1 cellular context compared by ENCODE assay signal in genomic region chr18:58761241-58761969, GRCh38.
TF ChIP-seq lines count a peak whose summit lies in the region.

No MANE protein-coding gene starts in this region.

TF ChIP-seq in GM12878, 131 proteins besides CTCF, POLR2A, EP300 and RAD21 (continued from another document and continues in another):
- TF ChIP-seq, protein P1, sequence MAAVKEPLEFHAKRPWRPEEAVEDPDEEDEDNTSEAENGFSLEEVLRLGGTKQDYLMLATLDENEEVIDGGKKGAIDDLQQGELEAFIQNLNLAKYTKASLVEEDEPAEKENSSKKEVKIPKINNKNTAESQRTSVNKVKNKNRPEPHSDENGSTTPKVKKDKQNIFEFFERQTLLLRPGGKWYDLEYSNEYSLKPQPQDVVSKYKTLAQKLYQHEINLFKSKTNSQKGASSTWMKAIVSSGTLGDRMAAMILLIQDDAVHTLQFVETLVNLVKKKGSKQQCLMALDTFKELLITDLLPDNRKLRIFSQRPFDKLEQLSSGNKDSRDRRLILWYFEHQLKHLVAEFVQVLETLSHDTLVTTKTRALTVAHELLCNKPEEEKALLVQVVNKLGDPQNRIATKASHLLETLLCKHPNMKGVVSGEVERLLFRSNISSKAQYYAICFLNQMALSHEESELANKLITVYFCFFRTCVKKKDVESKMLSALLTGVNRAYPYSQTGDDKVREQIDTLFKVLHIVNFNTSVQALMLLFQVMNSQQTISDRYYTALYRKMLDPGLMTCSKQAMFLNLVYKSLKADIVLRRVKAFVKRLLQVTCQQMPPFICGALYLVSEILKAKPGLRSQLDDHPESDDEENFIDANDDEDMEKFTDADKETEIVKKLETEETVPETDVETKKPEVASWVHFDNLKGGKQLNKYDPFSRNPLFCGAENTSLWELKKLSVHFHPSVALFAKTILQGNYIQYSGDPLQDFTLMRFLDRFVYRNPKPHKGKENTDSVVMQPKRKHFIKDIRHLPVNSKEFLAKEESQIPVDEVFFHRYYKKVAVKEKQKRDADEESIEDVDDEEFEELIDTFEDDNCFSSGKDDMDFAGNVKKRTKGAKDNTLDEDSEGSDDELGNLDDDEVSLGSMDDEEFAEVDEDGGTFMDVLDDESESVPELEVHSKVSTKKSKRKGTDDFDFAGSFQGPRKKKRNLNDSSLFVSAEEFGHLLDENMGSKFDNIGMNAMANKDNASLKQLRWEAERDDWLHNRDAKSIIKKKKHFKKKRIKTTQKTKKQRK (IDR thresholded peaks at IDR 0.05; ENCODE audit: low read depth, low read length): no peak
- TF ChIP-seq BMI1 (IDR thresholded peaks at IDR 0.05; ENCODE audit: borderline replicate concordance): no peak
- TF ChIP-seq CREM (IDR thresholded peaks at IDR 0.05; ENCODE audit: low read depth): peak; percentile 71
- TF ChIP-seq SIX5 (IDR thresholded peaks at IDR 0.05; ENCODE audit: low read depth, low read length, severe bottlenecking): no peak
- peak; percentile 87; the same call in 1 of the 2 replicates for TF ChIP-seq FOXM1 (IDR thresholded peaks at IDR 0.05; ENCODE audit: low read depth, low read length)
- TF ChIP-seq ZBTB40 (IDR thresholded peaks at IDR 0.05; ENCODE audit: borderline replicate concordance): no peak
- no peak for TF ChIP-seq TCF3 (IDR thresholded peaks at IDR 0.05; ENCODE audit: borderline replicate concordance, insufficient read depth, low read depth, low read length)
- TF ChIP-seq SPI1 (IDR thresholded peaks at IDR 0.05; ENCODE audit: borderline replicate concordance, insufficient read depth, low read depth, low read length): peak; percentile 81; the same call in 1 of the 2 replicates
- TF ChIP-seq POLR2AphosphoS5 (IDR thresholded peaks at IDR 0.05; ENCODE audit: low read length): no peak
- TF ChIP-seq, protein P2, sequence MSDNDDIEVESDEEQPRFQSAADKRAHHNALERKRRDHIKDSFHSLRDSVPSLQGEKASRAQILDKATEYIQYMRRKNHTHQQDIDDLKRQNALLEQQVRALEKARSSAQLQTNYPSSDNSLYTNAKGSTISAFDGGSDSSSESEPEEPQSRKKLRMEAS (IDR thresholded peaks at IDR 0.05; ENCODE audit: low read depth, low read length): no peak
- 0 out of 2 replicates have a peak, but pooled peaks have one; percentile 80 for TF ChIP-seq MTA3 (IDR thresholded peaks at IDR 0.05; ENCODE audit: borderline replicate concordance, low read length)
- no peak for TF ChIP-seq CBX5 (IDR thresholded peaks at IDR 0.05; ENCODE audit: low read depth)
- TF ChIP-seq JUNB (IDR thresholded peaks at IDR 0.05): peak; percentile 71
- TF ChIP-seq ZNF687 (IDR thresholded peaks at IDR 0.05): no peak
- TF ChIP-seq MXI1 (IDR thresholded peaks at IDR 0.05; ENCODE audit: low read depth, low read length): no peak
- no peak for TF ChIP-seq BRCA1 (IDR thresholded peaks at IDR 0.05; ENCODE audit: low read depth, low read length)
- TF ChIP-seq PML (IDR thresholded peaks at IDR 0.05; ENCODE audit: low read length): peak; percentile 69; the same call in 1 of the 2 replicates
- no peak for TF ChIP-seq CHD2 (IDR thresholded peaks at IDR 0.05; ENCODE audit: borderline replicate concordance, low read depth, low read length)
- TF ChIP-seq ZBTB11 (CRISPR knock-in tag; IDR thresholded peaks at IDR 0.05): no peak
- TF ChIP-seq SUPT20H (IDR thresholded peaks at IDR 0.05; ENCODE audit: borderline replicate concordance, control insufficient read depth, low read depth, low read length): no peak
- TF ChIP-seq SREBF2 (IDR thresholded peaks at IDR 0.05; ENCODE audit: low read length): no peak
- no peak for TF ChIP-seq FOXK2 (IDR thresholded peaks at IDR 0.05)
- peak; percentile 92 for TF ChIP-seq MEF2A (IDR thresholded peaks at IDR 0.05; ENCODE audit: insufficient read depth, low read depth, low read length)
- no peak for TF ChIP-seq NRF1 (conservative IDR thresholded peaks at IDR 0.05; ENCODE audit: low read depth, low read length)
- TF ChIP-seq, protein P3, sequence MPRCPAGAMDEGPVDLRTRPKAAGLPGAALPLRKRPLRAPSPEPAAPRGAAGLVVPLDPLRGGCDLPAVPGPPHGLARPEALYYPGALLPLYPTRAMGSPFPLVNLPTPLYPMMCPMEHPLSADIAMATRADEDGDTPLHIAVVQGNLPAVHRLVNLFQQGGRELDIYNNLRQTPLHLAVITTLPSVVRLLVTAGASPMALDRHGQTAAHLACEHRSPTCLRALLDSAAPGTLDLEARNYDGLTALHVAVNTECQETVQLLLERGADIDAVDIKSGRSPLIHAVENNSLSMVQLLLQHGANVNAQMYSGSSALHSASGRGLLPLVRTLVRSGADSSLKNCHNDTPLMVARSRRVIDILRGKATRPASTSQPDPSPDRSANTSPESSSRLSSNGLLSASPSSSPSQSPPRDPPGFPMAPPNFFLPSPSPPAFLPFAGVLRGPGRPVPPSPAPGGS (IDR thresholded peaks at IDR 0.05; ENCODE audit: borderline replicate concordance, insufficient read depth, low read depth, low read length, poor library complexity, severe bottlenecking): no peak
- TF ChIP-seq CEBPB (IDR thresholded peaks at IDR 0.05; ENCODE audit: borderline replicate concordance in 1 of 2, low read depth in 2 of 2, low read length in 2 of 2): no peak; a peak in 1 of 4 replicates
- TF ChIP-seq ZBED1 (IDR thresholded peaks at IDR 0.05; ENCODE audit: borderline replicate concordance): peak; percentile 56; the same call in 1 of the 2 replicates
- TF ChIP-seq HSF1 (IDR thresholded peaks at IDR 0.05; ENCODE audit: low read depth, low read length): no peak
- no peak for TF ChIP-seq SIN3A (IDR thresholded peaks at IDR 0.05; ENCODE audit: low read depth, low read length)
- TF ChIP-seq NR2F1 (conservative IDR thresholded peaks at IDR 0.05): 0 out of 2 replicates have a peak, but pooled peaks have one; percentile 38
- no peak for TF ChIP-seq HDGF (IDR thresholded peaks at IDR 0.05)
- no peak for TF ChIP-seq WRNIP1 (IDR thresholded peaks at IDR 0.05; ENCODE audit: borderline replicate concordance, low read depth, low read length)
- no peak for TF ChIP-seq ZSCAN29 (IDR thresholded peaks at IDR 0.05)
- TF ChIP-seq RAD51 (IDR thresholded peaks at IDR 0.05): 0 out of 2 replicates have a peak, but pooled peaks have one; percentile 16
- TF ChIP-seq NR2C1 (IDR thresholded peaks at IDR 0.05): no peak
- no peak for TF ChIP-seq TAF1 (IDR thresholded peaks at IDR 0.05; ENCODE audit: borderline replicate concordance, low read depth, low read length)
- TF ChIP-seq BHLHE40 (IDR thresholded peaks at IDR 0.05; ENCODE audit: borderline replicate concordance in 1 of 2, low read depth in 2 of 2, low read length in 1 of 2): no peak
- TF ChIP-seq ESRRA (IDR thresholded peaks at IDR 0.05; ENCODE audit: low read length): 0 out of 2 replicates have a peak, but pooled peaks have one; percentile 75
- TF ChIP-seq ZNF24 (IDR thresholded peaks at IDR 0.05): no peak
- TF ChIP-seq MTA2 (IDR thresholded peaks at IDR 0.05; ENCODE audit: low read depth): peak; percentile 48
- no peak for TF ChIP-seq STAT1 (conservative IDR thresholded peaks at IDR 0.05)
- TF ChIP-seq, protein P4, sequence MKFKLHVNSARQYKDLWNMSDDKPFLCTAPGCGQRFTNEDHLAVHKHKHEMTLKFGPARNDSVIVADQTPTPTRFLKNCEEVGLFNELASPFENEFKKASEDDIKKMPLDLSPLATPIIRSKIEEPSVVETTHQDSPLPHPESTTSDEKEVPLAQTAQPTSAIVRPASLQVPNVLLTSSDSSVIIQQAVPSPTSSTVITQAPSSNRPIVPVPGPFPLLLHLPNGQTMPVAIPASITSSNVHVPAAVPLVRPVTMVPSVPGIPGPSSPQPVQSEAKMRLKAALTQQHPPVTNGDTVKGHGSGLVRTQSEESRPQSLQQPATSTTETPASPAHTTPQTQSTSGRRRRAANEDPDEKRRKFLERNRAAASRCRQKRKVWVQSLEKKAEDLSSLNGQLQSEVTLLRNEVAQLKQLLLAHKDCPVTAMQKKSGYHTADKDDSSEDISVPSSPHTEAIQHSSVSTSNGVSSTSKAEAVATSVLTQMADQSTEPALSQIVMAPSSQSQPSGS (IDR thresholded peaks at IDR 0.05; ENCODE audit: low read length): peak; percentile 95
- TF ChIP-seq PAX8 (IDR thresholded peaks at IDR 0.05): peak; percentile 97
- TF ChIP-seq CBFB (IDR thresholded peaks at IDR 0.05; ENCODE audit: low read depth): peak; percentile 55; the same call in 1 of the 2 replicates
